ENCODE assay signal across 27 cellular contexts in the genomic region with DNA sequence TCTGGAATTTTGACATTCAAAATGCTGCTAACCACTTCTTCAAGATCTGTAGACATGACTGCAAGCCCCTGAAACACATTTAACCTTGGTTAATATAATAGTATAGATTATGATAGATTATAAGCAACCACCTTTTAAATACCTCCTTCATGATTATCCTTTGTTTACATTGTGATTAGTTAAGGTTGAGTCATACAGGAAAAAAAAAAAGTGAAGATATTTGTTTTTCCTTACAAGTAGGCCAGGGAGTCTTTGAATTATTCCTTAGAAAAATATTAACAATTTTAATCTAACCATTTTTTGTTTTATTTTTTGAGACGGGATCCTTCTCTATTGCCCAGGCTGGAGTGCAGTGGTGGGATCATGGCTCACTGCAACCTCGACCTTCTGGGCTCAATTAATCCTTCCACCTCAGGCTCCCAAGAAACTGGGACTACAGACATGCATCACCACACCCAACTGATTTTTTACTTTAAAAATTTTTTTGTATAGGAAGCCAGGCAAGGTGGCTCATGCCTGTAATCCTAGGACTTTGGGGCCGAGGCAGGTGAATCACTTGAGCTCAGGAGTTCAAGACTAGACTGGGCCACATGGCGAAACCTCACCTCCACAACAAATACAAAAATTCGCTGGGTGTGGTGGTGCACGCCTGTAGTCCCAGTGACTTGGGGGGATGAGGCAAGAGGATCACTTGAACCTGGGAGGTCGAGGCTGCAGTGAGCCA.
DNase-seq lines count a peak whose midpoint lies in the region; ATAC-seq, FAIRE-seq and TF ChIP-seq lines count a peak whose summit lies in the region.
"Had no signal": no experiment of that assay in that cellular context is flagged by ENCODE, and none has a peak within 500 bp of the region (broad histone marks: within the 10 kb centered on the region; RNA-seq: fewer than 3 reads in every experiment).

No MANE protein-coding gene starts in this region.

- H4K20me1 ChIP-seq in astrocyte (ENCODE audit: insufficient read depth, low read length), result no peaks in the 10 kb centered on the region
- H4K20me1 ChIP-seq: BLaER1 had no signal

- H3K27ac ChIP-seq in astrocyte (ENCODE audit: low read depth, low read length), result no peak overlapping the region
- H3K27ac ChIP-seq in foreskin keratinocyte, result no peak overlapping the region
- H3K27ac ChIP-seq in endodermal cell (ENCODE audit: low read depth, low read length), result no peak overlapping the region
- H3K27ac ChIP-seq: BLaER1, esophagus muscularis mucosa, gastrocnemius medialis, neutrophil, VCaP had no signal

- H3K4me2 ChIP-seq in astrocyte (ENCODE audit: low read length), result no peak overlapping the region
- H3K4me2 ChIP-seq: BLaER1 had no signal

- H3K4me1 ChIP-seq in astrocyte (ENCODE audit: insufficient read depth, low read length) (no peaks in the 10 kb centered on the region), foreskin keratinocyte (no peaks in the 10 kb centered on the region), endodermal cell (ENCODE audit: control insufficient read depth, insufficient read depth, low read length) (no peaks in the 10 kb centered on the region)
- H3K4me1 ChIP-seq: BLaER1, esophagus muscularis mucosa, gastrocnemius medialis had no signal

- H3K27me3 Mint-ChIP-seq in astrocyte (ENCODE audit: low read depth, unreplicated experiment) (no peaks in the 10 kb centered on the region), endodermal cell (ENCODE audit: insufficient read depth) (no peaks in the 10 kb centered on the region)

- WGBS in endodermal cell (ENCODE audit: insufficient coverage in 1 of 2, insufficient read length in 1 of 2), 2 experiments, result 81% methylated on average over 7 of the region's 7 CpGs; no CpG with 5 or more reads in 1 of the 2 experiments

- no peaks in the 10 kb centered on the region for H3K79me2 ChIP-seq in astrocyte (ENCODE audit: insufficient read depth, low read length)

- TF ChIP-seq CTCF in astrocyte (IDR thresholded peaks at IDR 0.05; ENCODE audit: insufficient read depth, low read depth, low read length) (no peak), foreskin keratinocyte (conservative IDR thresholded peaks at IDR 0.05) (no peak), endodermal cell (conservative IDR thresholded peaks at IDR 0.05) (no peak)

- H3K9ac ChIP-seq in astrocyte (ENCODE audit: low read length) (no peak overlapping the region), endodermal cell (ENCODE audit: extremely low read depth, low read length, poor library complexity, severe bottlenecking) (no peak overlapping the region)
- H3K9ac ChIP-seq: BLaER1 had no signal

- H3K9me3 Mint-ChIP-seq in astrocyte (ENCODE audit: unreplicated experiment) (peaks cover 3% of the 10 kb centered on the region), endodermal cell (no peaks in the 10 kb centered on the region)

- ATAC-seq in foreskin keratinocyte (peak; percentile 61), HG03095 (IDR thresholded peaks at IDR 0.05; ENCODE audit: unreplicated experiment) (no peak), GM21526 (IDR thresholded peaks at IDR 0.05; ENCODE audit: low FRiP score, unreplicated experiment) (no peak)
- ATAC-seq: activated T-cell treated with anti-CD3 and anti-CD28 coated beads, Interleukin-2, amount 50 U/mL, for 4 hours; gastrocnemius medialis; GM12878; left lobe of liver had no signal

- H3K9me3 ChIP-seq in astrocyte (ENCODE audit: insufficient read depth, low read depth, low read length), result no peaks in the 10 kb centered on the region
- no peaks in the 10 kb centered on the region for H3K9me3 ChIP-seq in endodermal cell (ENCODE audit: control insufficient read depth, low read length)
- H3K9me3 ChIP-seq: BLaER1, gastrocnemius medialis, neutrophil had no signal

- peaks cover 2% of the 10 kb centered on the region for H3K36me3 Mint-ChIP-seq in astrocyte (ENCODE audit: low read depth, unreplicated experiment)
- no peaks in the 10 kb centered on the region for H3K36me3 Mint-ChIP-seq in endodermal cell (ENCODE audit: low read depth)

- H3K4me1 Mint-ChIP-seq in astrocyte (ENCODE audit: low read depth, unreplicated experiment) (peaks cover 2% of the 10 kb centered on the region), endodermal cell (peaks cover 13% of the 10 kb centered on the region)
- H3K4me1 Mint-ChIP-seq: immature natural killer cell had no signal

- no peak for FAIRE-seq in astrocyte (lab: Jason Lieb, UNC)
- FAIRE-seq: colon, GM12878 had no signal

- H3K27me3 ChIP-seq in astrocyte (ENCODE audit: insufficient read depth, low read length) (no peaks in the 10 kb centered on the region), foreskin keratinocyte (no peaks in the 10 kb centered on the region), endodermal cell (ENCODE audit: control insufficient read depth, insufficient read depth, low read length, poor library complexity, severe bottlenecking) (no peaks in the 10 kb centered on the region)
- H3K27me3 ChIP-seq: BLaER1, esophagus muscularis mucosa, gastrocnemius medialis, neutrophil had no signal

- H3K27ac Mint-ChIP-seq in astrocyte (ENCODE audit: unreplicated experiment) (no peak overlapping the region), endodermal cell (no peak overlapping the region)
- H3K27ac Mint-ChIP-seq: immature natural killer cell had no signal

- DNase-seq in EL (peak; percentile 21), LHCN-M2 (ENCODE audit: low read depth) (peak; percentile 9), astrocyte (ENCODE audit: low read depth) (peak; percentile 48), foreskin keratinocyte (peak; percentile 42 to 52), mucosa of gallbladder (ENCODE audit: low spot score) (no peak), endodermal cell (no peak)
- DNase-seq: activated CD4-positive, alpha-beta T cell treated with anti-CD3 and anti-CD28 coated beads for 48 hours; activated T-cell treated with anti-CD3 and anti-CD28 coated beads, Interleukin-2, amount 50 U/mL, for 4 hours; DND-41; effector CD8-positive, alpha-beta T cell; gastrocnemius medialis; hypothalamus; immature natural killer cell; NCI-H1436; SHP77 treated with DMSO at 0.1 percent for 48 hours; stimulated activated naive CD4-positive, alpha-beta T cell treated with Interleukin-2 at 50 U/mL for 16 hours; SW 1271; T-helper 9 cell had no signal

- no peak overlapping the region for H3K4me3 Mint-ChIP-seq in astrocyte (ENCODE audit: unreplicated experiment)
- no peak overlapping the region for H3K4me3 Mint-ChIP-seq in endodermal cell
- H3K4me3 Mint-ChIP-seq: activated T-cell treated with anti-CD3 and anti-CD28 coated beads, Interleukin-2, amount 50 U/mL, for 4 hours; immature natural killer cell had no signal

- H3K36me3 ChIP-seq in astrocyte (ENCODE audit: insufficient read depth, low read length) (no peaks in the 10 kb centered on the region), endodermal cell (ENCODE audit: control insufficient read depth, insufficient read depth, low read length) (no peaks in the 10 kb centered on the region)
- H3K36me3 ChIP-seq: BLaER1, esophagus muscularis mucosa, gastrocnemius medialis, neutrophil had no signal

- no peak overlapping the region for H2AFZ ChIP-seq in astrocyte (ENCODE audit: low read depth, low read length)

- H3K4me3 ChIP-seq in astrocyte (ENCODE audit: insufficient read depth, low read depth, low read length) (no peak overlapping the region), endodermal cell (ENCODE audit: low read length) (no peak overlapping the region)
- H3K4me3 ChIP-seq: BLaER1, esophagus muscularis mucosa, gastrocnemius medialis, GM12878 had no signal

Comparison
In these comparisons a context has a peak if more than half of its experiments do, and no peak if none do; other contexts are left out.
1. DNase-seq: peak in EL (single experiment), LHCN-M2 (single experiment), astrocyte (single experiment) and foreskin keratinocyte (2 of 2); none in mucosa of gallbladder (single experiment) and endodermal cell (single experiment).